In the genomic region with DNA sequence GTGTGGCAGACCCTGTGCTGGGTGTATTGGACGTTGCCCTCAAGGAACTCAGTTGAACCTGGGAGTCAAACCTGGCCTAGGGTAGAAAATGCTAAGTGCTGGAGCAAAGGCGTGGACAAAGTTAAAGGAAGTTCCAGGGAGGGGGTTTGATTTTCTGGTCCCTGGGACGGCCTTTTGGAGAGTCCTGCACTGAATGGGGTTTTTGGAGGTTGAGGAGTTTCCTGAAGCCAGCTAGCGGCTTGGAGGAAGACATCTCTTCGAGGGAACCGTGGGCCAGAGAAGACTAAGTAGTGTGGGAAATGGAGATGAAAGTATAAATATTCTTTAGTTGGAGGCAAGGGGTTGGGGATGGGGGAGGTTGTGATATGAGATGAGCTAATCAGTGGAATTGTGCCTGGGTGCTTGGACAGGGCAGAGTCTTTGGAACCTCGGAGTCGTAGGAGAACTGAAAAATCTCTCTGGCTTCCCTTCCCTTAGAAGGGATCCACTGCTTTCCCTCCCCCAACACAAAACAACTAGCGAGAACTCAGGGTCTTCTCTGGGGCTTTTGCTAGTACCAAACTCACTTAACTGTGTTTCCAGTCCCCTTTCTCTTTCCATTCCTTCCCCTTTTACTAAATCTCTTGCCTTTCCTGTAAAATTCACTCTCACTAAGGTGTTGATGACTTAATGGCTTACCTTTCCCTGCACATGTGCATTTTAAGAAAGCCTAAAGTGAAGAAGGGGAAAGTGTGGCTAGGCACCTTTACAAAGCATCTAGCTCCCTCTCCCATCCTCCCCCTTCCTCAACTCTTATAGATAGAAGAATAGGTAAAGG, we compare ENCODE assay signal across 8 cellular contexts. TPM values are rescaled to one million over a fixed set of nuclear protein-coding genes. Genes with fewer than 3 reads are reported as not detected.
DNase-seq lines count a peak whose midpoint lies in the region; ATAC-seq and TF ChIP-seq lines count a peak whose summit lies in the region.

No MANE protein-coding gene starts in this region.

- TF ChIP-seq POLR2A in tibial nerve (IDR thresholded peaks at IDR 0.05), result no peak

- peaks cover 0 to 38% of the 10 kb centered on the region in 2 donors for H3K4me1 ChIP-seq in ascending aorta
- H3K4me1 ChIP-seq in liver (ENCODE audit: control insufficient read depth in 4 of 4, insufficient read depth in 4 of 4, low read length in 3 of 4), result peaks cover 10 to 52% (median 44%) of the 10 kb centered on the region in 4 donors
- peaks cover 0 to 54% (median 20%) of the 10 kb centered on the region in 4 donors for H3K4me1 ChIP-seq in tibial nerve

- H3K4me3 ChIP-seq in ascending aorta, result peak overlapping the region; percentile 81 to 89
- peak overlapping the region; percentile 83 to 93 (median 86) for H3K4me3 ChIP-seq in liver (ENCODE audit: low read depth in 1 of 3, low read length in 3 of 3)
- peak overlapping the region; percentile 87 to 96 (median 94) for H3K4me3 ChIP-seq in tibial nerve

- H3K36me3 ChIP-seq in ascending aorta (no peaks in the 10 kb centered on the region), liver (ENCODE audit: control insufficient read depth in 4 of 4, insufficient read depth in 3 of 4, low read depth in 1 of 4, low read length in 3 of 4) (no peaks in the 10 kb centered on the region), tibial nerve (peaks cover 0 to 4% (median 0%) of the 10 kb centered on the region in 3 donors)

- no peaks in the 10 kb centered on the region for H3K27me3 Mint-ChIP-seq in activated T-cell treated with anti-CD3 and anti-CD28 coated beads, Interleukin-2, amount 50 U/mL, for 72 hours (ENCODE audit: low read depth)

- peak in 1 of 2 donors; percentile 22 for TF ChIP-seq RAD21 in liver (IDR thresholded peaks at IDR 0.05)

- no peak for TF ChIP-seq EP300 in tibial nerve (IDR thresholded peaks at IDR 0.05)

- no peak for ATAC-seq in activated T-cell treated with anti-CD3 and anti-CD28 coated beads, Interleukin-2, amount 50 U/mL, for 72 hours (replicated peaks in 1 of 2)

- TF ChIP-seq CTCF in ascending aorta (IDR thresholded peaks at IDR 0.05) (no peak), liver (IDR thresholded peaks at IDR 0.05; ENCODE audit: low read depth, low read length, missing input control) (no peak), tibial nerve (IDR thresholded peaks at IDR 0.05) (no peak)

- H3K4me3 Mint-ChIP-seq in activated T-cell treated with anti-CD3 and anti-CD28 coated beads, Interleukin-2, amount 50 U/mL, for 72 hours, result peak overlapping the region; percentile 75 to 94

- H3K4me1 Mint-ChIP-seq in activated T-cell treated with anti-CD3 and anti-CD28 coated beads, Interleukin-2, amount 50 U/mL, for 72 hours (ENCODE audit: low read depth), result peaks cover 79% of the 10 kb centered on the region

- H3K27me3 ChIP-seq in ascending aorta (no peaks in the 10 kb centered on the region), liver (ENCODE audit: control insufficient read depth in 4 of 4, insufficient read depth in 4 of 4, low read length in 3 of 4) (no peaks in the 10 kb centered on the region), tibial nerve (no peaks in the 10 kb centered on the region)

- no peak for DNase-seq in activated T-cell treated with anti-CD3 and anti-CD28 coated beads, Interleukin-2, amount 50 U/mL, for 72 hours
- DNase-seq in activated T-cell treated with anti-CD3 and anti-CD28 coated beads for 4 hours (no peak), ascending aorta (ENCODE audit: low spot score in 2 of 2) (no peak), tibial nerve (ENCODE audit: low spot score in 2 of 2) (no peak), midbrain (lab: John Stamatoyannopoulos, UW) (no peak), COLO668 (lab: John Stamatoyannopoulos, UW; ENCODE audit: unreplicated experiment) (no peak)
- DNase-seq in activated CD4-positive, alpha-beta T cell treated with anti-CD3 and anti-CD28 coated beads for 1 hour, result no peak

- H3K36me3 Mint-ChIP-seq in activated T-cell treated with anti-CD3 and anti-CD28 coated beads, Interleukin-2, amount 50 U/mL, for 72 hours (ENCODE audit: insufficient read depth in 2 of 2), result peaks cover 0 to 4% of the 10 kb centered on the region in 2 donors

- H3K9me3 ChIP-seq in ascending aorta, result no peaks in the 10 kb centered on the region
- no peaks in the 10 kb centered on the region for H3K9me3 ChIP-seq in liver (ENCODE audit: control insufficient read depth in 4 of 4, low read length in 3 of 4)
- H3K9me3 ChIP-seq in tibial nerve, result no peaks in the 10 kb centered on the region

- no peaks in the 10 kb centered on the region for H3K9me3 Mint-ChIP-seq in activated T-cell treated with anti-CD3 and anti-CD28 coated beads, Interleukin-2, amount 50 U/mL, for 72 hours

- 18% methylated on average over 9 of the region's 9 CpGs for WGBS in liver
- WGBS in tibial nerve, 2 donors, result 27 to 28% methylated on average over 9 of the region's 9 CpGs

- intact Hi-C loops in ascending aorta (cut with DNase I), result loop anchor here (1.0 to 5.0 kb wide), 7 partner anchors 16 to 793 kb away; no protein-coding TSS in a partner anchor

- H3K27ac ChIP-seq in ascending aorta (peak overlapping the region; percentile 98 to 99), liver (ENCODE audit: low read depth in 1 of 2, low read length in 2 of 2) (peak overlapping the region; percentile 96 to 97), tibial nerve (peak overlapping the region; percentile 94 to 99 (median 98))

- peak overlapping the region; percentile 72 to 93 for H3K9ac ChIP-seq in liver (ENCODE audit: low read depth in 1 of 2, low read length in 2 of 2)

- peak overlapping the region; percentile 87 for H3K27ac Mint-ChIP-seq in activated T-cell treated with anti-CD3 and anti-CD28 coated beads, Interleukin-2, amount 50 U/mL, for 72 hours

TF ChIP-seq in liver, 16 proteins besides CTCF, POLR2A, EP300 and RAD21:
- TF ChIP-seq RXRA (IDR thresholded peaks at IDR 0.05) (peak; percentile 67 to 92), YY1 (IDR thresholded peaks at IDR 0.05) (no peak), NR2F2 (IDR thresholded peaks at IDR 0.05) (no peak), SP1 (IDR thresholded peaks at IDR 0.05) (no peak), JUND (IDR thresholded peaks at IDR 0.05) (peak in 1 of 2 donors; percentile 50), HNF4A (conservative IDR thresholded peaks at IDR 0.05) (peak; percentile 55 to 83), HNF4G (IDR thresholded peaks at IDR 0.05) (peak; percentile 63)
- TF ChIP-seq, protein P1, sequence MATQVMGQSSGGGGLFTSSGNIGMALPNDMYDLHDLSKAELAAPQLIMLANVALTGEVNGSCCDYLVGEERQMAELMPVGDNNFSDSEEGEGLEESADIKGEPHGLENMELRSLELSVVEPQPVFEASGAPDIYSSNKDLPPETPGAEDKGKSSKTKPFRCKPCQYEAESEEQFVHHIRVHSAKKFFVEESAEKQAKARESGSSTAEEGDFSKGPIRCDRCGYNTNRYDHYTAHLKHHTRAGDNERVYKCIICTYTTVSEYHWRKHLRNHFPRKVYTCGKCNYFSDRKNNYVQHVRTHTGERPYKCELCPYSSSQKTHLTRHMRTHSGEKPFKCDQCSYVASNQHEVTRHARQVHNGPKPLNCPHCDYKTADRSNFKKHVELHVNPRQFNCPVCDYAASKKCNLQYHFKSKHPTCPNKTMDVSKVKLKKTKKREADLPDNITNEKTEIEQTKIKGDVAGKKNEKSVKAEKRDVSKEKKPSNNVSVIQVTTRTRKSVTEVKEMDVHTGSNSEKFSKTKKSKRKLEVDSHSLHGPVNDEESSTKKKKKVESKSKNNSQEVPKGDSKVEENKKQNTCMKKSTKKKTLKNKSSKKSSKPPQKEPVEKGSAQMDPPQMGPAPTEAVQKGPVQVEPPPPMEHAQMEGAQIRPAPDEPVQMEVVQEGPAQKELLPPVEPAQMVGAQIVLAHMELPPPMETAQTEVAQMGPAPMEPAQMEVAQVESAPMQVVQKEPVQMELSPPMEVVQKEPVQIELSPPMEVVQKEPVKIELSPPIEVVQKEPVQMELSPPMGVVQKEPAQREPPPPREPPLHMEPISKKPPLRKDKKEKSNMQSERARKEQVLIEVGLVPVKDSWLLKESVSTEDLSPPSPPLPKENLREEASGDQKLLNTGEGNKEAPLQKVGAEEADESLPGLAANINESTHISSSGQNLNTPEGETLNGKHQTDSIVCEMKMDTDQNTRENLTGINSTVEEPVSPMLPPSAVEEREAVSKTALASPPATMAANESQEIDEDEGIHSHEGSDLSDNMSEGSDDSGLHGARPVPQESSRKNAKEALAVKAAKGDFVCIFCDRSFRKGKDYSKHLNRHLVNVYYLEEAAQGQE (IDR thresholded peaks at IDR 0.05), result peak; percentile 7
- TF ChIP-seq, protein P2, sequence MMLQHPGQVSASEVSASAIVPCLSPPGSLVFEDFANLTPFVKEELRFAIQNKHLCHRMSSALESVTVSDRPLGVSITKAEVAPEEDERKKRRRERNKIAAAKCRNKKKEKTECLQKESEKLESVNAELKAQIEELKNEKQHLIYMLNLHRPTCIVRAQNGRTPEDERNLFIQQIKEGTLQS (IDR thresholded peaks at IDR 0.05), result no peak

RNA-seq across cellular contexts. Expression of a gene that starts 1.0 kb away (rescaled TPM):
- 10 to 100 TPM; 50.4 to 67.7 TPM for total RNA-seq in activated T-cell treated with anti-CD3 and anti-CD28 coated beads, Interleukin-2, amount 50 U/mL, for 72 hours
- total RNA-seq in ascending aorta (1,791 TPM), liver (10 to 100 TPM; 22.7 to 53.7 TPM), tibial nerve (100 to 1,000 TPM; 183 to 293 (median 242) TPM)
- 10 to 100 TPM in 1 of 2 donors, 1 to 10 TPM in 1; 3.3 to 33.6 TPM for polyA plus RNA-seq in liver
